ENCODE assay signal across 1 cellular context in genomic region chr2:64989982-64990614, GRCh38.
TF ChIP-seq lines count a peak whose summit lies in the region.

No MANE protein-coding gene starts in this region.

TF ChIP-seq in HepG2, 621 proteins besides CTCF, POLR2A, EP300 and RAD21 (continued from another document):
- TF ChIP-seq, protein P1, sequence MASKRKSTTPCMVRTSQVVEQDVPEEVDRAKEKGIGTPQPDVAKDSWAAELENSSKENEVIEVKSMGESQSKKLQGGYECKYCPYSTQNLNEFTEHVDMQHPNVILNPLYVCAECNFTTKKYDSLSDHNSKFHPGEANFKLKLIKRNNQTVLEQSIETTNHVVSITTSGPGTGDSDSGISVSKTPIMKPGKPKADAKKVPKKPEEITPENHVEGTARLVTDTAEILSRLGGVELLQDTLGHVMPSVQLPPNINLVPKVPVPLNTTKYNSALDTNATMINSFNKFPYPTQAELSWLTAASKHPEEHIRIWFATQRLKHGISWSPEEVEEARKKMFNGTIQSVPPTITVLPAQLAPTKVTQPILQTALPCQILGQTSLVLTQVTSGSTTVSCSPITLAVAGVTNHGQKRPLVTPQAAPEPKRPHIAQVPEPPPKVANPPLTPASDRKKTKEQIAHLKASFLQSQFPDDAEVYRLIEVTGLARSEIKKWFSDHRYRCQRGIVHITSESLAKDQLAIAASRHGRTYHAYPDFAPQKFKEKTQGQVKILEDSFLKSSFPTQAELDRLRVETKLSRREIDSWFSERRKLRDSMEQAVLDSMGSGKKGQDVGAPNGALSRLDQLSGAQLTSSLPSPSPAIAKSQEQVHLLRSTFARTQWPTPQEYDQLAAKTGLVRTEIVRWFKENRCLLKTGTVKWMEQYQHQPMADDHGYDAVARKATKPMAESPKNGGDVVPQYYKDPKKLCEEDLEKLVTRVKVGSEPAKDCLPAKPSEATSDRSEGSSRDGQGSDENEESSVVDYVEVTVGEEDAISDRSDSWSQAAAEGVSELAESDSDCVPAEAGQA (IDR thresholded peaks at IDR 0.05; ENCODE audit: low read depth) = no peak
- TF ChIP-seq, protein P1 (CRISPR knock-in tag; IDR thresholded peaks at IDR 0.05; ENCODE audit: borderline replicate concordance) = no peak
- TF ChIP-seq NFYB (CRISPR knock-in tag; IDR thresholded peaks at IDR 0.05) (no peak; the same call in 1 of the 2 replicates), ARID3A (IDR thresholded peaks at IDR 0.05; ENCODE audit: low read depth, low read length) (no peak), ARID2 (CRISPR knock-in tag; IDR thresholded peaks at IDR 0.05; ENCODE audit: borderline replicate concordance) (no peak), ZEB1 (IDR thresholded peaks at IDR 0.05; ENCODE audit: insufficient replicate concordance, low read depth) (peak; percentile 13), SP140L (CRISPR knock-in tag; IDR thresholded peaks at IDR 0.05; ENCODE audit: borderline replicate concordance) (0 out of 2 replicates have a peak, but pooled peaks have one; percentile 58), ZSCAN29 (CRISPR knock-in tag; conservative IDR thresholded peaks at IDR 0.05) (no peak), SNAPC4 (CRISPR knock-in tag; IDR thresholded peaks at IDR 0.05) (no peak), PATZ1 (CRISPR knock-in tag; IDR thresholded peaks at IDR 0.05) (no peak), XRCC5 (optimal IDR thresholded peaks at IDR 0.05; ENCODE audit: low read length) (no peak), SIX1 (CRISPR knock-in tag; IDR thresholded peaks at IDR 0.05; ENCODE audit: borderline replicate concordance) (no peak)
